29 cellular contexts compared by ENCODE assay signal in the genomic region with DNA sequence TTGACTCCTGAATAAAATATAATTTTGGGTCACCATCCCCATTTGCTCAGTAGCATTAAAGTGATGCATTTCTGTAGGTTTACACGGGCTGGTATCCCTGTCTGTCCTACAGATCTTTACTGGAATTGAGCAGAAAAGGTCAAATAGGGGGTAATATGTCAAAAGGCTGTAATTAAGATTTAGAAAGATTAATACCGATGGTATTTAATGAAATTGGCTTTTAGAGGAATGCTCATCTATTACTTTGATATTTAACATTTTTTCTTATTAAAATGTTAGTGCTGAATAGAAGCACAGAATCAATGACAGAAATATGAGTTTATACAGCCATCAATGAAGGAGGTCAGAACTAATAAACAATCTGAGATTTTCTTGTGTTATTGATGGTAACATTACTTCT.
"Had no signal": no experiment of that assay in that cellular context is flagged by ENCODE, and none has a peak within 500 bp of the region (broad histone marks: within the 10 kb centered on the region; RNA-seq: fewer than 3 reads in every experiment).

No MANE protein-coding gene starts in this region.

- H3K27ac ChIP-seq: ovary, parathyroid adenoma, psoas muscle, right lobe of liver, sigmoid colon, stomach, thoracic aorta, thyroid gland, tibial nerve, upper lobe of left lung, vagina had no signal

- H3K79me2 ChIP-seq: parathyroid adenoma had no signal

- ATAC-seq: naive thymus-derived CD8-positive, alpha-beta T cell; natural killer cell treated with Interleukin-12 subunit alpha and Interleukin-12 subunit beta and Interleukin-15 and Interleukin-18, amount 100 ng/mL, for 72 hours; psoas muscle; right cardiac atrium; right lobe of liver; stimulated activated effector memory CD8-positive, alpha-beta T cell treated with anti-CD3 and anti-CD28 coated beads, Interleukin-12 subunit alpha, Interleukin-12 subunit beta, amount 100 ng/mL, for 72 hours; stimulated activated naive B cell treated with anti-CD40 and anti-IgM and Interleukin-4, amounts not matched to agents 10 μg/mL and 1 μg/mL and 100 μg/mL, for 72 hours had no signal

- DNase-seq: naive thymus-derived CD8-positive, alpha-beta T cell; nephron progenitor cell; occipital lobe; ovary; posterior cingulate gyrus; psoas muscle; right cardiac atrium; right lobe of liver; sigmoid colon; small intestine; stimulated activated CD4-positive, alpha-beta T cell treated with anti-CD3 and anti-CD28 coated beads, Interleukin-15, amount 100 ng/mL, for 24 hours; stimulated activated CD4-positive, alpha-beta T cell treated with anti-CD3 and anti-CD28 coated beads, Interleukin-2, amount 100 ng/mL, for 24 hours; stimulated activated CD4-positive, alpha-beta T cell treated with anti-CD3 and anti-CD28 coated beads, Interleukin-2, amount 100 ng/mL, for 48 hours; stimulated activated CD4-positive, alpha-beta T cell treated with anti-CD3 and anti-CD28 coated beads, Interleukin-4, amount 100 ng/mL, for 24 hours; stimulated activated naive B cell treated with anti-CD40 and anti-IgM and Interleukin-4, amounts not matched to agents 10 μg/mL and 1 μg/mL and 100 μg/mL, for 72 hours; stimulated activated naive CD4-positive, alpha-beta T cell treated with Interleukin-2 at 50 U/mL for 16 hours; stomach; thyroid gland; trophoblast cell; upper lobe of left lung had no signal

- H3K4me1 ChIP-seq: parathyroid adenoma, psoas muscle, right lobe of liver, sigmoid colon, stomach, thyroid gland, tibial nerve, upper lobe of left lung, vagina had no signal

- H3K27ac Mint-ChIP-seq: naive thymus-derived CD8-positive, alpha-beta T cell; natural killer cell treated with Interleukin-12 subunit alpha and Interleukin-12 subunit beta and Interleukin-15 and Interleukin-18, amount 100 ng/mL, for 72 hours; nephron progenitor cell; progenitor cell of endocrine pancreas; stimulated activated effector memory CD8-positive, alpha-beta T cell treated with anti-CD3 and anti-CD28 coated beads, Interleukin-12 subunit alpha, Interleukin-12 subunit beta, amount 100 ng/mL, for 72 hours; stimulated activated naive B cell treated with anti-CD40 and anti-IgM and Interleukin-4, amounts not matched to agents 10 μg/mL and 1 μg/mL and 100 μg/mL, for 72 hours; stimulated activated naive CD8-positive, alpha-beta T cell treated with anti-CD3 and anti-CD28 coated beads, Interleukin-15, Interleukin-2, amounts not matched to agents 100 ng/mL and 50 ng/mL, for 24 hours had no signal

- H3K9ac ChIP-seq: parathyroid adenoma had no signal

- H3K4me3 Mint-ChIP-seq: naive thymus-derived CD8-positive, alpha-beta T cell; natural killer cell treated with Interleukin-12 subunit alpha and Interleukin-12 subunit beta and Interleukin-15 and Interleukin-18, amount 100 ng/mL, for 72 hours; nephron progenitor cell; neural crest cell; stimulated activated effector memory CD8-positive, alpha-beta T cell treated with anti-CD3 and anti-CD28 coated beads, Interleukin-12 subunit alpha, Interleukin-12 subunit beta, amount 100 ng/mL, for 72 hours; stimulated activated naive B cell treated with anti-CD40 and anti-IgM and Interleukin-4, amounts not matched to agents 10 μg/mL and 1 μg/mL and 100 μg/mL, for 72 hours; stimulated activated naive CD8-positive, alpha-beta T cell treated with anti-CD3 and anti-CD28 coated beads, Interleukin-15, Interleukin-2, amounts not matched to agents 100 ng/mL and 50 ng/mL, for 24 hours had no signal

- H3K27me3 Mint-ChIP-seq: naive thymus-derived CD8-positive, alpha-beta T cell; natural killer cell treated with Interleukin-12 subunit alpha and Interleukin-12 subunit beta and Interleukin-15 and Interleukin-18, amount 100 ng/mL, for 72 hours; progenitor cell of endocrine pancreas; stimulated activated naive B cell treated with anti-CD40 and anti-IgM and Interleukin-4, amounts not matched to agents 10 μg/mL and 1 μg/mL and 100 μg/mL, for 72 hours; stimulated activated naive CD8-positive, alpha-beta T cell treated with anti-CD3 and anti-CD28 coated beads, Interleukin-15, Interleukin-2, amounts not matched to agents 100 ng/mL and 50 ng/mL, for 24 hours had no signal

- H3K4me3 ChIP-seq: ovary, psoas muscle, right lobe of liver, sigmoid colon, stomach, thoracic aorta, thyroid gland, tibial nerve, upper lobe of left lung, vagina had no signal

- H3K36me3 Mint-ChIP-seq: naive thymus-derived CD8-positive, alpha-beta T cell; stimulated activated effector memory CD8-positive, alpha-beta T cell treated with anti-CD3 and anti-CD28 coated beads, Interleukin-12 subunit alpha, Interleukin-12 subunit beta, amount 100 ng/mL, for 72 hours; stimulated activated naive B cell treated with anti-CD40 and anti-IgM and Interleukin-4, amounts not matched to agents 10 μg/mL and 1 μg/mL and 100 μg/mL, for 72 hours had no signal

- H3K27me3 ChIP-seq: ovary, right lobe of liver, sigmoid colon, stomach, thyroid gland, tibial nerve, upper lobe of left lung, vagina had no signal

- H3K4me1 Mint-ChIP-seq: naive thymus-derived CD8-positive, alpha-beta T cell; neural crest cell; stimulated activated effector memory CD8-positive, alpha-beta T cell treated with anti-CD3 and anti-CD28 coated beads, Interleukin-12 subunit alpha, Interleukin-12 subunit beta, amount 100 ng/mL, for 72 hours; stimulated activated naive B cell treated with anti-CD40 and anti-IgM and Interleukin-4, amounts not matched to agents 10 μg/mL and 1 μg/mL and 100 μg/mL, for 72 hours had no signal

- H3K9me3 ChIP-seq: ovary, psoas muscle, right lobe of liver, sigmoid colon, thoracic aorta, thyroid gland, tibial nerve, upper lobe of left lung, vagina had no signal

- H3K36me3 ChIP-seq: ovary, right lobe of liver, sigmoid colon, stomach, thoracic aorta, thyroid gland, tibial nerve, upper lobe of left lung, vagina had no signal

- H3K9me3 Mint-ChIP-seq: nephron progenitor cell, neural crest cell had no signal

- H2AFZ ChIP-seq: parathyroid adenoma had no signal
